In the genomic region with DNA sequence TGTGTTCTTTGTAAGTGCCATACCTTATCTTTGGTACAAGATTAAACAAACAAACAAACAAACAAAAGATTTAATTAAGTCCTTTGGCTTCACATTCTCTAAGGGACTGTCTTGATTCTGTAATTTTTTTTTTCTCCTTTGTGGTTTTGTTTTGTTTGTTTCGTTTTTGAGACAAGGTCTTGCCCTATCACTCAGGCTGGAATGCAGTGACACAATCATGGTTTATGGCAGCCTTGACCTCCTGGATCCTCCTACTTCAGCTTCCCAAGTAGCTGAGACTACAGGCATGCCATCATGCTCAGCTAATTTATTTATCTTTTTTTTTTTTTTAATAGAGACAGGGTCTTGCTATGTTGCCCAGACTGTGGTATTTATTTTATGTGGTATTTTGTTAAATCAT, we compare ENCODE assay signal across 9 cellular contexts.
DNase-seq lines count a peak whose midpoint lies in the region; ATAC-seq, FAIRE-seq and TF ChIP-seq lines count a peak whose summit lies in the region.
"Had no signal": no experiment of that assay in that cellular context is flagged by ENCODE, and none has a peak within 500 bp of the region (broad histone marks: within the 10 kb centered on the region; RNA-seq: fewer than 3 reads in every experiment).

No MANE protein-coding gene starts in this region.

- H3K27me3 Mint-ChIP-seq in activated T-helper 1 cell treated with anti-CD3 and anti-CD28 coated beads, Interleukin-12 subunit alpha, Interleukin-12 subunit beta, Interleukin-2, Interleukin-4 antibody, amounts not matched to agents 30 ng/mL and 10 ng/mL and 1 ng/mL, durations not matched to agents 14 hours and 24 hours and 36 hours (ENCODE audit: insufficient read depth): peaks cover 3% of the 10 kb centered on the region

- H3K4me1 Mint-ChIP-seq in activated T-helper 1 cell treated with anti-CD3 and anti-CD28 coated beads, Interleukin-12 subunit alpha, Interleukin-12 subunit beta, Interleukin-2, Interleukin-4 antibody, amounts not matched to agents 30 ng/mL and 10 ng/mL and 1 ng/mL, durations not matched to agents 14 hours and 24 hours and 36 hours (ENCODE audit: low read depth): peaks cover 35% of the 10 kb centered on the region

- no peak overlapping the region for H3K27ac Mint-ChIP-seq in activated T-helper 1 cell treated with anti-CD3 and anti-CD28 coated beads, Interleukin-12 subunit alpha, Interleukin-12 subunit beta, Interleukin-2, Interleukin-4 antibody, amounts not matched to agents 30 ng/mL and 10 ng/mL and 1 ng/mL, durations not matched to agents 14 hours and 24 hours and 36 hours

- intact Hi-C loops in activated T-helper 1 cell treated with anti-CD3 and anti-CD28 coated beads, Interleukin-12 subunit alpha, Interleukin-12 subunit beta, Interleukin-2, Interleukin-4 antibody, amounts not matched to agents 30 ng/mL and 10 ng/mL and 1 ng/mL, durations not matched to agents 14 hours and 24 hours and 36 hours (cut with micrococcal nuclease): no loop called here

- peak; percentile 42 for DNase-seq in AG09309 (ENCODE audit: low read depth)
- DNase-seq in LHCN-M2 (ENCODE audit: low read depth): peak; percentile 80
- DNase-seq in bronchial epithelial cell (ENCODE audit: low read depth): peak; percentile 15
- DNase-seq in left lobe of liver (ENCODE audit: low spot score): no peak
- no peak for DNase-seq in NCI-H526 treated with DMSO at 0.1 percent for 48 hours (lab: John Stamatoyannopoulos, UW)
- DNase-seq in NOMO-1 treated with dmso at 0.1 percent for 144 hours (lab: John Stamatoyannopoulos, UW; ENCODE audit: unreplicated experiment): no peak
- no peak for DNase-seq in activated T-helper 1 cell treated with anti-CD3 and anti-CD28 coated beads, Interleukin-12 subunit alpha, Interleukin-12 subunit beta, Interleukin-2, Interleukin-4 antibody, amounts not matched to agents 30 ng/mL and 10 ng/mL and 1 ng/mL, durations not matched to agents 14 hours and 24 hours and 36 hours (ENCODE audit: low spot score)

- ATAC-seq in left lobe of liver (peak; percentile 43), HG02884 (IDR thresholded peaks at IDR 0.05; ENCODE audit: unreplicated experiment) (no peak)

- FAIRE-seq in bronchial epithelial cell (lab: Jason Lieb, UNC): no peak
- FAIRE-seq: TTC549 had no signal

- peaks cover 41% of the 10 kb centered on the region for H3K36me3 Mint-ChIP-seq in activated T-helper 1 cell treated with anti-CD3 and anti-CD28 coated beads, Interleukin-12 subunit alpha, Interleukin-12 subunit beta, Interleukin-2, Interleukin-4 antibody, amounts not matched to agents 30 ng/mL and 10 ng/mL and 1 ng/mL, durations not matched to agents 14 hours and 24 hours and 36 hours (ENCODE audit: low read depth)

- peaks cover 1% of the 10 kb centered on the region for H3K36me3 ChIP-seq in bronchial epithelial cell (ENCODE audit: control insufficient read depth, insufficient read depth, low read length)

- no peak overlapping the region for H3K4me3 Mint-ChIP-seq in activated T-helper 1 cell treated with anti-CD3 and anti-CD28 coated beads, Interleukin-12 subunit alpha, Interleukin-12 subunit beta, Interleukin-2, Interleukin-4 antibody, amounts not matched to agents 30 ng/mL and 10 ng/mL and 1 ng/mL, durations not matched to agents 14 hours and 24 hours and 36 hours

- H3K4me3 ChIP-seq in AG09309 (ENCODE audit: control insufficient read depth, low read depth, low read length) (no peak overlapping the region), bronchial epithelial cell (ENCODE audit: low read depth, low read length) (no peak overlapping the region)

- H3K27me3 ChIP-seq in bronchial epithelial cell (ENCODE audit: control insufficient read depth, insufficient read depth, low read length): no peaks in the 10 kb centered on the region

- TF ChIP-seq CTCF in AG09309 (IDR thresholded peaks at IDR 0.05; ENCODE audit: control insufficient read depth, insufficient read depth, low read depth, low read length, missing control alignments) (no peak), bronchial epithelial cell (IDR thresholded peaks at IDR 0.05; ENCODE audit: insufficient read depth, low read length, severe bottlenecking) (no peak)

- H3K9me3 Mint-ChIP-seq in activated T-helper 1 cell treated with anti-CD3 and anti-CD28 coated beads, Interleukin-12 subunit alpha, Interleukin-12 subunit beta, Interleukin-2, Interleukin-4 antibody, amounts not matched to agents 30 ng/mL and 10 ng/mL and 1 ng/mL, durations not matched to agents 14 hours and 24 hours and 36 hours: no peaks in the 10 kb centered on the region

Comparison
In these comparisons a context has a peak if more than half of its experiments do, and no peak if none do; other contexts are left out.
1. DNase-seq: peak in AG09309 (single experiment), LHCN-M2 (single experiment) and bronchial epithelial cell (single experiment); none in left lobe of liver (single experiment), NCI-H526 treated with DMSO at 0.1 percent for 48 hours (single experiment), NOMO-1 treated with dmso at 0.1 percent for 144 hours (single experiment) and activated T-helper 1 cell treated with anti-CD3 and anti-CD28 coated beads, Interleukin-12 subunit alpha, Interleukin-12 subunit beta, Interleukin-2, Interleukin-4 antibody, amounts not matched to agents 30 ng/mL and 10 ng/mL and 1 ng/mL, durations not matched to agents 14 hours and 24 hours and 36 hours (single experiment).